ENCODE assay signal across 1 cellular context in genomic region chr17:52233632-52234031, GRCh38.
TF ChIP-seq lines count a peak whose summit lies in the region.

No MANE protein-coding gene starts in this region.

TF ChIP-seq in GM23338, 12 proteins besides CTCF, POLR2A, EP300 and RAD21 (continued from another document):
- TF ChIP-seq ZNF462 (CRISPR knock-in tag; IDR thresholded peaks at IDR 0.05) = no peak
TF ChIP-seq in GM23338: peak in this region for 0.
